In the genomic region with DNA sequence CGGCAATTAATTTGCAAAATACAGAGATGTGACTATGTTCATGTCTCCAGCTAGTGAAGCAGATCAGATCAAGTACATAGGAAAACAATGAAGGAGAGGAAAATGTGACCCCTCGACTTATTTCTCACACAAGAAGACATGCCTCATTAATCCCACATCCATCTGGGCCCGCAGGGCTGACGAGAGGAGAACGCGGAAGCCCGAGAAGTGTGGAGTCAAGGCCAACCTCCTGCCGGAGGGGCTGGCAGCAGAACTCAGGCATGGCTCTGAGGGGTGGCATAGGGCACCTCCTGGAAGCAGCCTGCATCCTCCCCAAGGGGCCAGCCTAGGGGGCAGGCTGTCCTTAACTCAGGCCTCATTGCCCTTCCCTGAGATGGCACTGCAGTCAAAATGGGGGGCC, we compare ENCODE assay signal across 30 cellular contexts. TPM values are rescaled to one million over a fixed set of nuclear protein-coding genes. Genes with fewer than 3 reads are reported as not detected.
DNase-seq lines count a peak whose midpoint lies in the region; ATAC-seq and TF ChIP-seq lines count a peak whose summit lies in the region.
"Had no signal": no experiment of that assay in that cellular context is flagged by ENCODE, and none has a peak within 500 bp of the region (broad histone marks: within the 10 kb centered on the region; RNA-seq: fewer than 3 reads in every experiment).

No MANE protein-coding gene starts in this region.

- H3K9me3 Mint-ChIP-seq in osteocyte (ENCODE audit: unreplicated experiment) = no peaks in the 10 kb centered on the region
- H3K9me3 Mint-ChIP-seq: activated CD8-positive, alpha-beta T cell treated with anti-CD3 and anti-CD28 coated beads for 36 hours; stimulated activated naive CD8-positive, alpha-beta T cell treated with anti-CD3 and anti-CD28 coated beads, Interleukin-15, amount 100 ng/mL, for 72 hours had no signal

- no peaks in the 10 kb centered on the region for H3K36me3 Mint-ChIP-seq in osteocyte (ENCODE audit: unreplicated experiment)
- H3K36me3 Mint-ChIP-seq: brain had no signal

- no peak overlapping the region for H3K4me3 ChIP-seq in epithelial cell of proximal tubule (ENCODE audit: low read depth, low read length)
- H3K4me3 ChIP-seq: dorsolateral prefrontal cortex, gastroesophageal sphincter, hepatocyte, K562, pancreas, right atrium auricular region, spleen, thoracic aorta had no signal

- no peak overlapping the region for H3K4me3 Mint-ChIP-seq in osteocyte (ENCODE audit: unreplicated experiment)
- H3K4me3 Mint-ChIP-seq: activated CD8-positive, alpha-beta T cell treated with anti-CD3 and anti-CD28 coated beads for 36 hours; brain; nephron; stimulated activated naive CD8-positive, alpha-beta T cell treated with anti-CD3 and anti-CD28 coated beads, Interleukin-15, amount 100 ng/mL, for 72 hours had no signal

- TF ChIP-seq CTCF in epithelial cell of proximal tubule (conservative IDR thresholded peaks at IDR 0.05; ENCODE audit: low read depth, low read length) (no peak), osteocyte (IDR thresholded peaks at IDR 0.05) (no peak)

- no peak overlapping the region for H3K27ac Mint-ChIP-seq in osteocyte (ENCODE audit: unreplicated experiment)
- H3K27ac Mint-ChIP-seq: activated CD8-positive, alpha-beta T cell treated with anti-CD3 and anti-CD28 coated beads for 36 hours; nephron; stimulated activated naive CD8-positive, alpha-beta T cell treated with anti-CD3 and anti-CD28 coated beads, Interleukin-15, amount 100 ng/mL, for 72 hours had no signal

- H3K4me1 Mint-ChIP-seq in osteocyte (ENCODE audit: unreplicated experiment) = peaks cover 9% of the 10 kb centered on the region
- H3K4me1 Mint-ChIP-seq: stimulated activated naive CD8-positive, alpha-beta T cell treated with anti-CD3 and anti-CD28 coated beads, Interleukin-15, amount 100 ng/mL, for 72 hours had no signal

- peak; percentile 3 for DNase-seq in NCI-H2029 (lab: John Stamatoyannopoulos, UW)
- no peak for DNase-seq in NCI-H2029 treated with DMSO at 0.1 percent for 48 hours (lab: John Stamatoyannopoulos, UW)
- peak; percentile 6 for DNase-seq in NCI-H1092 (lab: John Stamatoyannopoulos, UW)
- peak; percentile 13 for DNase-seq in epithelial cell of proximal tubule (ENCODE audit: low read depth)
- peak; percentile 79 for DNase-seq in osteocyte (ENCODE audit: extremely low spot score, unreplicated experiment)
- DNase-seq in NK-92 (lab: John Stamatoyannopoulos, UW; ENCODE audit: unreplicated experiment) = no peak
- no peak for DNase-seq in medulla oblongata (ENCODE audit: extremely low spot score)
- DNase-seq: activated CD4-positive, CD25-positive, alpha-beta regulatory T cell treated with anti-CD3 and anti-CD28 coated beads, Interleukin-2, amount 50 U/mL, for 72 hours; activated CD8-positive, alpha-beta T cell treated with anti-CD3 and anti-CD28 coated beads for 36 hours; activated naive CD4-positive, alpha-beta T cell treated with anti-CD3 and anti-CD28 coated beads, Interleukin-2, amount 50 U/mL, for 16 hours; C1 segment of cervical spinal cord; Caco-2; cerebellar nuclear complex; dorsolateral prefrontal cortex; left cardiac atrium; NCI-H1105; NCI-H187; pancreas; SIG-M5; spleen; stimulated activated CD8-positive, alpha-beta memory T cell treated with anti-CD3 and anti-CD28 coated beads, Interleukin-4, amount 100 ng/mL, for 48 hours; stimulated activated naive CD8-positive, alpha-beta T cell treated with anti-CD3 and anti-CD28 coated beads, Interleukin-15, amount 100 ng/mL, for 72 hours had no signal

- peaks cover 14% of the 10 kb centered on the region for H3K27me3 Mint-ChIP-seq in osteocyte (ENCODE audit: unreplicated experiment)
- H3K27me3 Mint-ChIP-seq: activated CD8-positive, alpha-beta T cell treated with anti-CD3 and anti-CD28 coated beads for 36 hours; stimulated activated naive CD8-positive, alpha-beta T cell treated with anti-CD3 and anti-CD28 coated beads, Interleukin-15, amount 100 ng/mL, for 72 hours had no signal

- no peak for ATAC-seq in GM21786 (IDR thresholded peaks at IDR 0.05; ENCODE audit: unreplicated experiment)
- ATAC-seq: activated CD8-positive, alpha-beta T cell treated with anti-CD3 and anti-CD28 coated beads for 36 hours; gastroesophageal sphincter; K562; left cardiac atrium; pancreas; stimulated activated naive CD8-positive, alpha-beta T cell treated with anti-CD3 and anti-CD28 coated beads, Interleukin-15, amount 100 ng/mL, for 72 hours had no signal

RNA-seq across cellular contexts. Expression of a gene that starts 54.4 kb away (rescaled TPM):
- total RNA-seq in epithelial cell of proximal tubule (8.5 and 9.6 TPM in 2 replicates), osteocyte (38.5 and 42.1 TPM in 2 replicates)
- total RNA-seq: K562 had no signal

Comparison
In these comparisons a context has a peak if more than half of its experiments do, and no peak if none do; other contexts are left out.
1. DNase-seq: peak in NCI-H2029 (single experiment), NCI-H1092 (single experiment), epithelial cell of proximal tubule (single experiment) and osteocyte (single experiment); none in NCI-H2029 treated with DMSO at 0.1 percent for 48 hours (single experiment), NK-92 (single experiment) and medulla oblongata (single experiment).